In the genomic region with DNA sequence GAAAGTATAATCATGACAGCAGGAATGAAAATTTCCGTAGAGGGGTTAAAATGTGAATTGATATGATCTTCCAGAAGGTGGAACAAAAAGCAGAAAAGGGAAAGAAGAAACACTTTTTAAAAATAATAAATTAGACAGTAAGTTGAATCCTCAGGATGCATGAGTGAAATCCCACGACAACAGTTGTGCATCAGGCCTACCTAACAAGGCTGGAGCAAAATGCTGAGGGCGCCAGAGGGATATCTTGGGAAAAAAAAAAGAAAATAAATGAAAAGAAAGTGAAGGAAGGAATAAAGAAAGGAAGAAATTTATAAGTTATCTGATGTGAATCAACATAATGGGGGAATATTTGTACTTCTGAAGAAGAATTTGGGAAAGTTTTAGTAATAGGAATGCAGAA, we compare ENCODE assay signal across 10 cellular contexts. TPM values are rescaled to one million over a fixed set of nuclear protein-coding genes. Genes with fewer than 3 reads are reported as not detected.
DNase-seq lines count a peak whose midpoint lies in the region; ATAC-seq and TF ChIP-seq lines count a peak whose summit lies in the region.
"Had no signal": no experiment of that assay in that cellular context is flagged by ENCODE, and none has a peak within 500 bp of the region (broad histone marks: within the 10 kb centered on the region; RNA-seq: fewer than 3 reads in every experiment).

No MANE protein-coding gene starts in this region.

- H3K27me3 Mint-ChIP-seq in endodermal cell (ENCODE audit: insufficient read depth) = no peaks in the 10 kb centered on the region

- CTCF ChIA-PET in PC-9 (lab: Charles Lee) = interaction anchor here (0.6 to 2.1 kb wide), 7 partner anchors 8 to 162 kb away, joined by 3 to 17 read pairs (median 6); no protein-coding TSS in a partner anchor

- no peaks in the 10 kb centered on the region for H3K9me3 ChIP-seq in DOHH2 (ENCODE audit: control insufficient read depth, insufficient read depth, low read length)
- no peaks in the 10 kb centered on the region for H3K9me3 ChIP-seq in PC-9 (ENCODE audit: insufficient read depth, low read depth)
- H3K9me3 ChIP-seq in endodermal cell (ENCODE audit: control insufficient read depth, low read length) = no peaks in the 10 kb centered on the region
- no peaks in the 10 kb centered on the region for H3K9me3 ChIP-seq in parathyroid adenoma (ENCODE audit: control insufficient read depth, low read length)

- H3K4me1 Mint-ChIP-seq in endodermal cell = peaks cover 29% of the 10 kb centered on the region

- H3K9me3 Mint-ChIP-seq in endodermal cell = peaks cover 8% of the 10 kb centered on the region

- H3K9ac ChIP-seq in endodermal cell (ENCODE audit: extremely low read depth, low read length, poor library complexity, severe bottlenecking) (no peak overlapping the region), parathyroid adenoma (no peak overlapping the region)

- ATAC-seq in GM18873 (IDR thresholded peaks at IDR 0.05; ENCODE audit: low FRiP score, unreplicated experiment) = no peak

- H3K27ac Mint-ChIP-seq in endodermal cell = peak overlapping the region; percentile 88

- POLR2A ChIA-PET in PC-9 (lab: Charles Lee; ENCODE audit: unreplicated experiment) = no interaction called here

- H3K79me2 ChIP-seq in DOHH2 (ENCODE audit: control insufficient read depth, low read length) (no peaks in the 10 kb centered on the region), PC-9 (ENCODE audit: low read depth) (no peaks in the 10 kb centered on the region), parathyroid adenoma (no peaks in the 10 kb centered on the region)

- no TSS peak for BruUV-seq in PC-9 (replicated peaks; lab: Mats Ljungman, UMichigan)

- H3K27me3 ChIP-seq in DOHH2 (ENCODE audit: control insufficient read depth, low read length) (no peaks in the 10 kb centered on the region), PC-9 (ENCODE audit: insufficient read depth, low read depth) (no peaks in the 10 kb centered on the region), endodermal cell (ENCODE audit: control insufficient read depth, insufficient read depth, low read length, poor library complexity, severe bottlenecking) (no peaks in the 10 kb centered on the region), parathyroid adenoma (ENCODE audit: control insufficient read depth, insufficient read depth, low read length) (no peaks in the 10 kb centered on the region)

- H3K4me2 ChIP-seq in DOHH2 (ENCODE audit: low read length) (peak overlapping the region; percentile 86), PC-9 (peak overlapping the region; percentile 77), parathyroid adenoma (ENCODE audit: low read length) (peak overlapping the region; percentile 69)

- H3K36me3 ChIP-seq in DOHH2 (ENCODE audit: control insufficient read depth, low read length) = no peaks in the 10 kb centered on the region
- no peaks in the 10 kb centered on the region for H3K36me3 ChIP-seq in PC-9 (ENCODE audit: low read depth)
- no peaks in the 10 kb centered on the region for H3K36me3 ChIP-seq in endodermal cell (ENCODE audit: control insufficient read depth, insufficient read depth, low read length)
- H3K36me3 ChIP-seq in parathyroid adenoma (ENCODE audit: control insufficient read depth, insufficient read depth, low read length) = no peaks in the 10 kb centered on the region

- H3F3A ChIP-seq in DOHH2 (ENCODE audit: control insufficient read depth, insufficient read depth) = peaks cover 6% of the 10 kb centered on the region
- peaks cover 12% of the 10 kb centered on the region for H3F3A ChIP-seq in PC-9 (ENCODE audit: insufficient read depth, low read depth)

- no peaks in the 10 kb centered on the region for H4K20me1 ChIP-seq in DOHH2 (ENCODE audit: control insufficient read depth, insufficient read depth, low read depth, low read length)
- H4K20me1 ChIP-seq in PC-9 (ENCODE audit: insufficient read depth) = no peaks in the 10 kb centered on the region

- no peak overlapping the region for H3K4me3 Mint-ChIP-seq in endodermal cell

- TF ChIP-seq CTCF in DOHH2 (IDR thresholded peaks at IDR 0.05; ENCODE audit: low read depth, low read length, poor library complexity, severe bottlenecking) = no peak
- no peak; the same call in 1 of the 2 replicates for TF ChIP-seq CTCF in PC-9 (conservative IDR thresholded peaks at IDR 0.05)
- TF ChIP-seq CTCF in endodermal cell (conservative IDR thresholded peaks at IDR 0.05) = no peak
- TF ChIP-seq CTCF in parathyroid adenoma (IDR thresholded peaks at IDR 0.05) = no peak
- TF ChIP-seq CTCF in GM10266 (IDR thresholded peaks at IDR 0.05; ENCODE audit: control insufficient read depth, insufficient read depth, low read depth, missing control alignments) = no peak

- no peaks in the 10 kb centered on the region for H3K36me3 Mint-ChIP-seq in endodermal cell (ENCODE audit: low read depth)

- DNase-seq in PC-9 (no peak), endodermal cell (no peak), GM10266 (ENCODE audit: extremely low spot score) (no peak), NCI-H187 (lab: John Stamatoyannopoulos, UW) (no peak), dermis blood vessel endothelial cell (no peak)

- WGBS in endodermal cell (ENCODE audit: insufficient coverage in 1 of 2, insufficient read length in 1 of 2), 2 experiments = 79 to 80% methylated on average over 2 to 3 of the region's 3 CpGs

- H2AFZ ChIP-seq in PC-9 = peak overlapping the region; percentile 78
- peak overlapping the region; percentile 94 for H2AFZ ChIP-seq in parathyroid adenoma

- H3K9me2 ChIP-seq in DOHH2 (replicated peaks; ENCODE audit: control insufficient read depth, low read length) = no peaks in the 10 kb centered on the region
- no peaks in the 10 kb centered on the region for H3K9me2 ChIP-seq in PC-9 (ENCODE audit: insufficient read depth)

- H3K4me3 ChIP-seq in DOHH2 (ENCODE audit: low read length) = peak overlapping the region; percentile 82
- H3K4me3 ChIP-seq in PC-9 = peak overlapping the region; percentile 61
- peak overlapping the region; percentile 13 for H3K4me3 ChIP-seq in endodermal cell (ENCODE audit: low read length)
- H3K4me3 ChIP-seq in parathyroid adenoma (ENCODE audit: low read depth, low read length) = peak overlapping the region; percentile 45

- intact Hi-C loops in PC-9 (cut with micrococcal nuclease; ENCODE audit: unreplicated experiment) = no loop called here

- H3K27ac ChIP-seq in DOHH2 (ENCODE audit: low read depth, low read length) (peak overlapping the region; percentile 71), PC-9 (peak overlapping the region; percentile 43), endodermal cell (ENCODE audit: low read depth, low read length) (no peak overlapping the region), parathyroid adenoma (peak overlapping the region; percentile 13)

- H3K4me1 ChIP-seq in DOHH2 (ENCODE audit: control insufficient read depth, low read length) (peaks cover 17% of the 10 kb centered on the region), PC-9 (replicated peaks; ENCODE audit: insufficient read depth) (peaks cover 9% of the 10 kb centered on the region), endodermal cell (ENCODE audit: control insufficient read depth, insufficient read depth, low read length) (no peaks in the 10 kb centered on the region), parathyroid adenoma (no peaks in the 10 kb centered on the region)

RNA-seq across cellular contexts. Expression of a gene that starts 13.0 kb away (rescaled TPM):
- 28.4 and 43.5 TPM in 2 replicates for total RNA-seq in PC-9 (2021)
- total RNA-seq in endodermal cell = 10 to 100 TPM; 37.0 to 42.5 TPM
- 19.0 TPM for polyA plus RNA-seq in endodermal cell (2013, experiment 1 of 2)
- 21.8 TPM for polyA plus RNA-seq in endodermal cell (2013, experiment 2 of 2)
- total RNA-seq in dermis blood vessel endothelial cell = 16.8 and 24.5 TPM in 2 replicates

RNA-seq across cellular contexts. Expression of a gene that starts 36.5 kb away (rescaled TPM):
- 0.24 TPM in 1 of 2 replicates, not detected in the other for total RNA-seq in PC-9 (2021)
- not detected for total RNA-seq in endodermal cell
- polyA plus RNA-seq in endodermal cell (2013, experiment 1 of 2) = not detected
- not detected for polyA plus RNA-seq in endodermal cell (2013, experiment 2 of 2)
- not detected in 2 replicates for total RNA-seq in dermis blood vessel endothelial cell
- total RNA-seq: kidney epithelial cell had no signal
- polyA plus RNA-seq: adipose tissue had no signal

RNA-seq across cellular contexts. Expression of a gene that starts 42.9 kb away (rescaled TPM):
- total RNA-seq in PC-9 (2021) (0.90 and 2.5 TPM in 2 replicates), endodermal cell (under 1 TPM in 1 of 2 donors, not detected in 1; 0.57 TPM), dermis blood vessel endothelial cell (not detected in 2 replicates)
- 0.28 TPM for polyA plus RNA-seq in endodermal cell (2013, experiment 1 of 2)
- polyA plus RNA-seq in endodermal cell (2013, experiment 2 of 2) = 0.12 TPM
- total RNA-seq: kidney epithelial cell had no signal
- polyA plus RNA-seq: adipose tissue had no signal

RNA-seq across cellular contexts. Expression of a gene that starts 44.2 kb away (rescaled TPM):
- 0.07 and 0.08 TPM in 2 replicates for total RNA-seq in PC-9 (2021)
- total RNA-seq in endodermal cell = under 1 TPM; 0.13 to 0.20 TPM
- 0.18 TPM for polyA plus RNA-seq in endodermal cell (2013, experiment 1 of 2)
- polyA plus RNA-seq in endodermal cell (2013, experiment 2 of 2) = 0.08 TPM
- 2.9 and 21.4 TPM in 2 replicates for total RNA-seq in dermis blood vessel endothelial cell

Comparison
In these comparisons a context has a peak if more than half of its experiments do, and no peak if none do; other contexts are left out.
1. H3K4me3 ChIP-seq: peak in every context shown above with its lines; median percentile 82 in DOHH2; 61 in PC-9; 45 in parathyroid adenoma; 13 in endodermal cell.